ENCODE assay signal across 2 cellular contexts in the genomic region with DNA sequence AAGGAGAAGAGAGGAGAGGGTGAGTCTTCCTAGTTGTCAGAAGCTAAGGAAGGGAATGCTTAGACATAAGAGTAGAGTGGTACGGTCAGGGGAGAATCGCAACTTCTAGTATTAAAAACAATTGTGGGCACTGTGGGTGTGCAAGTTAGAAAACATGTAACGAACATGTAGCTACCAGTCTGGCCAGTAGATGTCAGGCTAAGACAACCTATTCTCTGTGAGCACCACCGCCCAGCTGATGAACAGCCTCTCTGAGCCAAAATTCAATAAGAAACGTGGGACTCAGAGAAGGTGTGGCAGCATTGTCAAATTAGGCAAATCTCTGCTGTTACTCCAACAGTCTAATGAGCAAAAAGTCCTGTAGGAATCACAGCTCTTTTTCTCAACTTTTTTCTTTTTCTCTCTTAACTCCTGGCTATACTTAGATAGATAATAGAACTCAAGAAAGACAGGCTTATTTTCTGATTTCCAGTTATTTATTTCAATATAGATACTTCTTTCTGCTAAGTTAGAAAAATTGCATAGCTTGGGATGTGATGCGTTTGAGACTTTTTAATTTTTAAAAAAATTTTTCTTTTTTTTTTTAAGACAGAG.
A peak's percentile ranks its signal among the peaks of the same experiment; 100 is the strongest.
TF ChIP-seq lines count a peak whose summit lies in the region.

No MANE protein-coding gene starts in this region.

TF ChIP-seq in A549, 52 proteins besides CTCF, POLR2A, EP300 and RAD21 (continued from another document):
- TF ChIP-seq, protein P1, sequence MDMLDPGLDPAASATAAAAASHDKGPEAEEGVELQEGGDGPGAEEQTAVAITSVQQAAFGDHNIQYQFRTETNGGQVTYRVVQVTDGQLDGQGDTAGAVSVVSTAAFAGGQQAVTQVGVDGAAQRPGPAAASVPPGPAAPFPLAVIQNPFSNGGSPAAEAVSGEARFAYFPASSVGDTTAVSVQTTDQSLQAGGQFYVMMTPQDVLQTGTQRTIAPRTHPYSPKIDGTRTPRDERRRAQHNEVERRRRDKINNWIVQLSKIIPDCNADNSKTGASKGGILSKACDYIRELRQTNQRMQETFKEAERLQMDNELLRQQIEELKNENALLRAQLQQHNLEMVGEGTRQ (IDR thresholded peaks at IDR 0.05), result no peak
- TF ChIP-seq SMC3 (IDR thresholded peaks at IDR 0.05), result peak; percentile 89
- peak; percentile 8 for TF ChIP-seq ZFP36 (IDR thresholded peaks at IDR 0.05; ENCODE audit: borderline replicate concordance, partially characterized antibody)

TF ChIP-seq in H1, 55 proteins besides CTCF, POLR2A, EP300 and RAD21 (continued from another document):
- TF ChIP-seq, protein P2, sequence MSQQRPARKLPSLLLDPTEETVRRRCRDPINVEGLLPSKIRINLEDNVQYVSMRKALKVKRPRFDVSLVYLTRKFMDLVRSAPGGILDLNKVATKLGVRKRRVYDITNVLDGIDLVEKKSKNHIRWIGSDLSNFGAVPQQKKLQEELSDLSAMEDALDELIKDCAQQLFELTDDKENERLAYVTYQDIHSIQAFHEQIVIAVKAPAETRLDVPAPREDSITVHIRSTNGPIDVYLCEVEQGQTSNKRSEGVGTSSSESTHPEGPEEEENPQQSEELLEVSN (IDR thresholded peaks at IDR 0.05), result no peak
- TF ChIP-seq SRF (IDR thresholded peaks at IDR 0.05; ENCODE audit: low read depth, low read length) (no peak), HDAC6 (IDR thresholded peaks at IDR 0.05; ENCODE audit: low read depth, low read length) (no peak), KDM4A (IDR thresholded peaks at IDR 0.05; ENCODE audit: low read depth, low read length, severe bottlenecking) (no peak), SAP30 (IDR thresholded peaks at IDR 0.05; ENCODE audit: insufficient read depth, insufficient replicate concordance, low read length) (no peak), ZNF274 (IDR thresholded peaks at IDR 0.05; ENCODE audit: borderline replicate concordance, extremely low read depth, low read length) (no peak), KDM1A (IDR thresholded peaks at IDR 0.05; ENCODE audit: borderline replicate concordance, low read length) (no peak), RFX5 (IDR thresholded peaks at IDR 0.05; ENCODE audit: borderline replicate concordance, low read depth, low read length) (no peak), NRF1 (IDR thresholded peaks at IDR 0.05; ENCODE audit: low read depth, low read length) (no peak), POLR2AphosphoS5 (IDR thresholded peaks at IDR 0.05; ENCODE audit: low read depth, low read length) (no peak)
